Comparison of ENCODE assay signal across 1 cellular context in genomic region chr2:136376798-136377211, GRCh38.
TF ChIP-seq lines count a peak whose summit lies in the region.

No MANE protein-coding gene starts in this region.

TF ChIP-seq in WTC11, 78 proteins besides CTCF, POLR2A, EP300 and RAD21 (continued from another document):
- no peak for TF ChIP-seq AR (CRISPR knock-in tag; IDR thresholded peaks at IDR 0.05)
- TF ChIP-seq, protein P1, sequence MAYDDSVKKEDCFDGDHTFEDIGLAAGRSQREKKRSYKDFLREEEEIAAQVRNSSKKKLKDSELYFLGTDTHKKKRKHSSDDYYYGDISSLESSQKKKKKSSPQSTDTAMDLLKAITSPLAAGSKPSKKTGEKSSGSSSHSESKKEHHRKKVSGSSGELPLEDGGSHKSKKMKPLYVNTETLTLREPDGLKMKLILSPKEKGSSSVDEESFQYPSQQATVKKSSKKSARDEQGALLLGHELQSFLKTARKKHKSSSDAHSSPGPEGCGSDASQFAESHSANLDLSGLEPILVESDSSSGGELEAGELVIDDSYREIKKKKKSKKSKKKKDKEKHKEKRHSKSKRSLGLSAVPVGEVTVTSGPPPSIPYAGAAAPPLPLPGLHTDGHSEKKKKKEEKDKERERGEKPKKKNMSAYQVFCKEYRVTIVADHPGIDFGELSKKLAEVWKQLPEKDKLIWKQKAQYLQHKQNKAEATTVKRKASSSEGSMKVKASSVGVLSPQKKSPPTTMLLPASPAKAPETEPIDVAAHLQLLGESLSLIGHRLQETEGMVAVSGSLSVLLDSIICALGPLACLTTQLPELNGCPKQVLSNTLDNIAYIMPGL (CRISPR knock-in tag; IDR thresholded peaks at IDR 0.05) = no peak
- no peak for TF ChIP-seq ATF6 (CRISPR knock-in tag; IDR thresholded peaks at IDR 0.05)
- no peak for TF ChIP-seq SOX15 (CRISPR knock-in tag; IDR thresholded peaks at IDR 0.05)
- no peak for TF ChIP-seq ZNF425 (CRISPR knock-in tag; conservative IDR thresholded peaks at IDR 0.05)
- no peak for TF ChIP-seq STAT6 (CRISPR knock-in tag; conservative IDR thresholded peaks at IDR 0.05; ENCODE audit: low read depth)
- TF ChIP-seq, protein P2, sequence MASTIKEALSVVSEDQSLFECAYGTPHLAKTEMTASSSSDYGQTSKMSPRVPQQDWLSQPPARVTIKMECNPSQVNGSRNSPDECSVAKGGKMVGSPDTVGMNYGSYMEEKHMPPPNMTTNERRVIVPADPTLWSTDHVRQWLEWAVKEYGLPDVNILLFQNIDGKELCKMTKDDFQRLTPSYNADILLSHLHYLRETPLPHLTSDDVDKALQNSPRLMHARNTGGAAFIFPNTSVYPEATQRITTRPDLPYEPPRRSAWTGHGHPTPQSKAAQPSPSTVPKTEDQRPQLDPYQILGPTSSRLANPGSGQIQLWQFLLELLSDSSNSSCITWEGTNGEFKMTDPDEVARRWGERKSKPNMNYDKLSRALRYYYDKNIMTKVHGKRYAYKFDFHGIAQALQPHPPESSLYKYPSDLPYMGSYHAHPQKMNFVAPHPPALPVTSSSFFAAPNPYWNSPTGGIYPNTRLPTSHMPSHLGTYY (CRISPR knock-in tag; IDR thresholded peaks at IDR 0.05) = no peak
